In the genomic region with DNA sequence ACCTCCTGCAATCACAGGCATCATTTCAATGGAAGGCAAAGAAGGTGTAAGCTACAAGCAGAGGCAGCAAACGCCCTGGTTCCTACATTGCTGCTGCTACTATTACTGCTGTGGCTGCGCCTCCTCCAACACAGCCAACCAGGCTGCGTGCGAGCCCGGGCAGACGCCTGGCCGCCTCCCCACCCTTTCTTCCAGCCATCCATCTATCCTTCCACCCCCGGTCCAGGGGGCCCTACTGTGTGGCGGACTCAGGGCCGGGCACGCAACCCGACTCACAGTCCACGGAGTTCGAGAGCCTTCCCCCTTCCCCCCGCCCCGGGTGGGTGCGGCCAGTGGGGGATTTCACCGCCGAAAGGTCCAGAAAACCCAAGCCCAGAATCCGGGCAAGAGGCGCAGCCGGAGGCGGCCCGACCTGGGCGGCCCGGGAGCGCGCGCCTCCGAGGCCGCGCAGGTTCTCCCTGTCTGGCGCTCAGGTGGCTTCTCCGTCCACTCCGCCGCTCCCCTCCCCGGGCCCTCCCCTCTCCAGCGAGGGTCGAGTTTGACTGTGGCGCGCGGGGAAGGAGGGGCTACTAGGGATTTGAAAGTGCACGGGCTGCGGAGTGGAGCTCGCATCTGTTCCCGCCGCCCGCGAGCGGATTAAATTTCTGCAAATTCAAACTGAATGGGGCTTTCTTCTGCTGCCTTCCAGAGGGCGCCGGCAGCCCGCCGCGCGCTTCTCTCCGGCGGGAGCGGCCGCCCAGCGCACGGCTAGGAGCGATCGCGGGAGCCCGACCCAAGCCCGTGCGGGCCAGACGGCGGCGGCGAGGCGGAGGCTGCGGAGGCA, we compare ENCODE assay signal across 9 cellular contexts. TPM values are rescaled to one million over a fixed set of nuclear protein-coding genes. Genes with fewer than 3 reads are reported as not detected.
DNase-seq lines count a peak whose midpoint lies in the region; ATAC-seq and TF ChIP-seq lines count a peak whose summit lies in the region.
"Had no signal": no experiment of that assay in that cellular context is flagged by ENCODE, and none has a peak within 500 bp of the region (broad histone marks: within the 10 kb centered on the region; RNA-seq: fewer than 3 reads in every experiment).

A gene (plus strand): TSS at position 569 of the 823 bp plus-strand sequence. CDS start 655 bp downstream, outside the sequence.

- DNase-seq in CD14-positive monocyte (ENCODE audit: low spot score) (no peak), HL-60 (ENCODE audit: low read depth in 1 of 2, low spot score in 1 of 2) (peak in 1 of 2 experiments; percentile 9), RKO (ENCODE audit: low spot score) (peak; percentile 30), dermis blood vessel endothelial cell (peak; percentile 24), lower lobe of right lung (peak; percentile 56), testis (peak; percentile 58)

- H3K4me1 ChIP-seq in lower lobe of right lung, result peaks cover 22% of the 10 kb centered on the region
- peaks cover 15% of the 10 kb centered on the region for H3K4me1 ChIP-seq in testis

- intact Hi-C loops in CD14-positive monocyte (cut with micrococcal nuclease), result loop anchor here in 1 of 2 donors (10.0 kb wide), 1 partner anchor 382 kb away; no protein-coding TSS in a partner anchor
- intact Hi-C loops in lower lobe of right lung (cut with DNase I), result no loop called here
- intact Hi-C loops in testis (cut with DNase I; ENCODE audit: low total_unique reads), result no loop called here

- WGBS in testis, 2 donors, result 1 to 2% methylated on average over 24 to 40 of the region's 74 CpGs

- TF ChIP-seq CTCF in CD14-positive monocyte (IDR thresholded peaks at IDR 0.05) (no peak), HL-60 (IDR thresholded peaks at IDR 0.05; ENCODE audit: insufficient read depth, low read length) (no peak), lower lobe of right lung (IDR thresholded peaks at IDR 0.05) (no peak), testis (IDR thresholded peaks at IDR 0.05) (no peak)

- H3K36me3 Mint-ChIP-seq in CD14-positive monocyte, result no peaks in the 10 kb centered on the region

- H3K9me3 Mint-ChIP-seq in CD14-positive monocyte, result peaks cover 0 to 8% (median 0%) of the 10 kb centered on the region in 7 donors

- H3K4me3 ChIP-seq in HL-60 (replicated peaks; ENCODE audit: insufficient read depth, low read length) (peak within 1 kb of the TSS; percentile 37), lower lobe of right lung (peak within 1 kb of the TSS; percentile 58), testis (peak within 1 kb of the TSS; percentile 57 to 75)

- H3K9me3 ChIP-seq in lower lobe of right lung, result no peaks in the 10 kb centered on the region
- H3K9me3 ChIP-seq in testis, result no peaks in the 10 kb centered on the region

- peaks cover 6% of the 10 kb centered on the region for H3K4me1 Mint-ChIP-seq in CD14-positive monocyte

- H3K36me3 ChIP-seq in lower lobe of right lung (no peaks in the 10 kb centered on the region), testis (ENCODE audit: low read depth, missing control alignments) (no peaks in the 10 kb centered on the region)

- H3K4me3 Mint-ChIP-seq in CD14-positive monocyte, result peak within 1 kb of the TSS; percentile 58 to 84

- no peak within 1 kb of the TSS for H3K27ac Mint-ChIP-seq in CD14-positive monocyte

- peaks cover 62 to 75% (median 68%) of the 10 kb centered on the region in 3 donors for H3K27me3 Mint-ChIP-seq in CD14-positive monocyte (ENCODE audit: low read depth in 3 of 3)

- peak; percentile 66 to 79 for ATAC-seq in lower lobe of right lung
- no peak for ATAC-seq in HG03442 (IDR thresholded peaks at IDR 0.05; ENCODE audit: unreplicated experiment)
- no peak for ATAC-seq in HG02938 (IDR thresholded peaks at IDR 0.05; ENCODE audit: unreplicated experiment)

- TF ChIP-seq POLR2A in testis (IDR thresholded peaks at IDR 0.05), result no peak

- no peak within 1 kb of the TSS for H3K27ac ChIP-seq in HL-60 (replicated peaks)
- H3K27ac ChIP-seq in lower lobe of right lung, result peak within 1 kb of the TSS; percentile 18
- H3K27ac ChIP-seq in testis, result peak within 1 kb of the TSS; percentile 1 to 72

- peaks cover 35% of the 10 kb centered on the region for H3K27me3 ChIP-seq in HL-60 (ENCODE audit: insufficient read depth, poor library complexity, severe bottlenecking)
- peaks cover 58% of the 10 kb centered on the region for H3K27me3 ChIP-seq in lower lobe of right lung (ENCODE audit: low read depth)
- no peaks in the 10 kb centered on the region for H3K27me3 ChIP-seq in testis

RNA-seq across cellular contexts. Expression of the gene that starts here (rescaled TPM):
- polyA plus RNA-seq in CD14-positive monocyte (not detected), testis (ENCODE audit: insufficient read depth, low read depth, low replicate concordance) (2.1 TPM)
- total RNA-seq in dermis blood vessel endothelial cell (under 0.01 and 0.05 TPM in 2 replicates), lower lobe of right lung (1.9 TPM), testis (1 to 10 TPM; 6.8 to 7.6 TPM)
- total RNA-seq: pulmonary artery endothelial cell had no signal

Comparison
In these comparisons a context has a peak if more than half of its experiments do, and no peak if none do; other contexts are left out.
1. Peak in DNase-seq in dermis blood vessel endothelial cell; RNA of the gene not detected or under 1 TPM.
2. ATAC-seq: peak in lower lobe of right lung (2 of 2); none in HG03442 (single experiment) and HG02938 (single experiment).
3. Peak in every context shown above with its lines, with median percentiles within 50 percentile points of each other: H3K4me3 ChIP-seq.